Comparison of ENCODE assay signal across 7 cellular contexts in the genomic region with DNA sequence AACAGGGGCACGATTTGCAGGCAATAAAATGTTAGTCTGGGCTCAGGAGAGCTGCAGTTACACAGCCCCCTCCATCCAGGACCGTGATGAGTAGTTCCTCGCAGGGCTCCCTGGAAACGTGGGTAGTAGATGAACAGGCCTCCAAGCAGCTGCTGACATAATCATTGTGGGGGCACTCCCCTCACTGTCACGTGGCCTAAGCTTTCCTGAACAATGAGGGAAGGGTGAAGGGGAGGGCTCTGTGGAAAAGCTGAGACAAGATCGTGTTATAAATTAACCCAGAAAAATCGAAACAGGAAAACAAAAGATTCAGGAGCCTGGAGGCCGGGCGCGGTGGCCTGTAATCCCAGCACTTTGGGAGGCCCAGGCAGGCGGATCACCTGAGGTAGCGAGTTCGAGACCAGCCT. TPM values are rescaled to one million over a fixed set of nuclear protein-coding genes. Genes with fewer than 3 reads are reported as not detected.
DNase-seq lines count a peak whose midpoint lies in the region; ATAC-seq and TF ChIP-seq lines count a peak whose summit lies in the region.

No MANE protein-coding gene starts in this region.

- H3K4me3 ChIP-seq in GM23338 (peak overlapping the region; percentile 67), body of pancreas (no peak overlapping the region), iPS-18a (ENCODE audit: low read length) (peak overlapping the region; percentile 86)

- H3K9me2 ChIP-seq in GM23338 (ENCODE audit: insufficient read depth): no peaks in the 10 kb centered on the region

- peak; percentile 38 for DNase-seq in GM23338 (ENCODE audit: low spot score)
- peak; percentile 87 to 97 (median 90) for DNase-seq in body of pancreas
- peak; percentile 85 for DNase-seq in sciatic nerve (ENCODE audit: low spot score)

- peak overlapping the region; percentile 91 for H3K27ac Mint-ChIP-seq in GM23338

- no peaks in the 10 kb centered on the region for H3K9me3 ChIP-seq in body of pancreas
- H3K9me3 ChIP-seq in iPS-18a (ENCODE audit: control insufficient read depth, low read depth, low read length): no peaks in the 10 kb centered on the region

- no peak overlapping the region for H2AFZ ChIP-seq in GM23338

- peaks cover 38% of the 10 kb centered on the region; the same call in 1 of the 2 replicates for H3F3A ChIP-seq in GM23338 (replicated peaks; ENCODE audit: low read depth)

- ATAC-seq in GM23338: no peak
- peak; percentile 25 for ATAC-seq in body of pancreas
- peak; percentile 13 for ATAC-seq in sciatic nerve
- no peak for ATAC-seq in HG03095 (IDR thresholded peaks at IDR 0.05; ENCODE audit: unreplicated experiment)
- no peak for ATAC-seq in GM21528 (IDR thresholded peaks at IDR 0.05; ENCODE audit: low FRiP score, unreplicated experiment)

- TF ChIP-seq POLR2A in body of pancreas (IDR thresholded peaks at IDR 0.05): peak in 1 of 3 donors; percentile 29

- peak overlapping the region; percentile 100 for H3K4me2 ChIP-seq in GM23338

- intact Hi-C loops in body of pancreas (cut with DNase I) (no loop called here), sciatic nerve (cut with DNase I) (no loop called here)

- 4 to 8% methylated on average over 13 of the region's 13 CpGs for WGBS in body of pancreas, 2 donors

- H4K20me1 ChIP-seq in GM23338 (replicated peaks; ENCODE audit: insufficient read depth): no peaks in the 10 kb centered on the region; the same call in 1 of the 2 replicates

- H3K36me3 Mint-ChIP-seq in GM23338 (ENCODE audit: low read depth): peaks cover 13% of the 10 kb centered on the region

- peaks cover 6% of the 10 kb centered on the region; the same call in 1 of the 2 replicates for H3K79me2 ChIP-seq in GM23338 (replicated peaks; ENCODE audit: insufficient read depth)

- H3K4me1 Mint-ChIP-seq in GM23338: peaks cover 17% of the 10 kb centered on the region

- peaks cover 28% of the 10 kb centered on the region for H3K27me3 Mint-ChIP-seq in GM23338 (ENCODE audit: insufficient read depth, low read depth, poor library complexity)

- no peaks in the 10 kb centered on the region for H3K36me3 ChIP-seq in GM23338 (ENCODE audit: insufficient read depth)
- H3K36me3 ChIP-seq in body of pancreas (replicated peaks in 1 of 2; ENCODE audit: insufficient read depth in 1 of 2, low read depth in 2 of 2): peaks cover 12 to 14% of the 10 kb centered on the region in 2 donors
- H3K36me3 ChIP-seq in iPS-18a (ENCODE audit: control insufficient read depth, low read depth, low read length): peaks cover 11% of the 10 kb centered on the region

- H3K27ac ChIP-seq in GM23338 (ENCODE audit: low read depth): peak overlapping the region; percentile 80
- H3K27ac ChIP-seq in body of pancreas: peak overlapping the region; percentile 99 to 100 (median 100)
- H3K27ac ChIP-seq in iPS-18a (ENCODE audit: low read length): peak overlapping the region; percentile 75

- H3K9me3 Mint-ChIP-seq in GM23338: no peaks in the 10 kb centered on the region; the same call in 2 of the 3 replicates

- TF ChIP-seq CTCF in GM23338 (conservative IDR thresholded peaks at IDR 0.05; ENCODE audit: low read depth in 2 of 2): no peak
- TF ChIP-seq CTCF in body of pancreas (IDR thresholded peaks at IDR 0.05): peak in 1 of 7 experiments; percentile 9

- H3K4me3 Mint-ChIP-seq in GM23338: no peak overlapping the region; the same call in none of the 3 replicates

- H3K4me1 ChIP-seq in GM23338 (ENCODE audit: insufficient read depth) (peaks cover 30% of the 10 kb centered on the region), body of pancreas (peaks cover 63% of the 10 kb centered on the region), iPS-18a (ENCODE audit: control insufficient read depth, low read depth, low read length) (peaks cover 38% of the 10 kb centered on the region)

- H3K27me3 ChIP-seq in GM23338 (ENCODE audit: insufficient read depth) (no peaks in the 10 kb centered on the region), body of pancreas (no peaks in the 10 kb centered on the region), iPS-18a (ENCODE audit: control insufficient read depth, insufficient read depth, low read length) (no peaks in the 10 kb centered on the region)

- peak overlapping the region; percentile 70 for H3K9ac ChIP-seq in iPS-18a (ENCODE audit: low read length)

TF ChIP-seq in GM23338, 12 proteins besides CTCF, POLR2A, EP300 and RAD21 (continues in another document):
- no peak for TF ChIP-seq EZH2phosphoT487 (IDR thresholded peaks at IDR 0.05; ENCODE audit: unreplicated experiment)

TF ChIP-seq in PFSK-1, 5 proteins besides CTCF, POLR2A, EP300 and RAD21:
- TF ChIP-seq, protein P1, sequence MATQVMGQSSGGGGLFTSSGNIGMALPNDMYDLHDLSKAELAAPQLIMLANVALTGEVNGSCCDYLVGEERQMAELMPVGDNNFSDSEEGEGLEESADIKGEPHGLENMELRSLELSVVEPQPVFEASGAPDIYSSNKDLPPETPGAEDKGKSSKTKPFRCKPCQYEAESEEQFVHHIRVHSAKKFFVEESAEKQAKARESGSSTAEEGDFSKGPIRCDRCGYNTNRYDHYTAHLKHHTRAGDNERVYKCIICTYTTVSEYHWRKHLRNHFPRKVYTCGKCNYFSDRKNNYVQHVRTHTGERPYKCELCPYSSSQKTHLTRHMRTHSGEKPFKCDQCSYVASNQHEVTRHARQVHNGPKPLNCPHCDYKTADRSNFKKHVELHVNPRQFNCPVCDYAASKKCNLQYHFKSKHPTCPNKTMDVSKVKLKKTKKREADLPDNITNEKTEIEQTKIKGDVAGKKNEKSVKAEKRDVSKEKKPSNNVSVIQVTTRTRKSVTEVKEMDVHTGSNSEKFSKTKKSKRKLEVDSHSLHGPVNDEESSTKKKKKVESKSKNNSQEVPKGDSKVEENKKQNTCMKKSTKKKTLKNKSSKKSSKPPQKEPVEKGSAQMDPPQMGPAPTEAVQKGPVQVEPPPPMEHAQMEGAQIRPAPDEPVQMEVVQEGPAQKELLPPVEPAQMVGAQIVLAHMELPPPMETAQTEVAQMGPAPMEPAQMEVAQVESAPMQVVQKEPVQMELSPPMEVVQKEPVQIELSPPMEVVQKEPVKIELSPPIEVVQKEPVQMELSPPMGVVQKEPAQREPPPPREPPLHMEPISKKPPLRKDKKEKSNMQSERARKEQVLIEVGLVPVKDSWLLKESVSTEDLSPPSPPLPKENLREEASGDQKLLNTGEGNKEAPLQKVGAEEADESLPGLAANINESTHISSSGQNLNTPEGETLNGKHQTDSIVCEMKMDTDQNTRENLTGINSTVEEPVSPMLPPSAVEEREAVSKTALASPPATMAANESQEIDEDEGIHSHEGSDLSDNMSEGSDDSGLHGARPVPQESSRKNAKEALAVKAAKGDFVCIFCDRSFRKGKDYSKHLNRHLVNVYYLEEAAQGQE (IDR thresholded peaks at IDR 0.05; ENCODE audit: insufficient read depth in 1 of 2, low read depth in 2 of 2, low read length in 2 of 2): no peak
- peak; percentile 54; the same call in 1 of the 2 replicates for TF ChIP-seq TAF1 (IDR thresholded peaks at IDR 0.05; ENCODE audit: borderline replicate concordance, insufficient read depth, low read length)
- TF ChIP-seq SIN3A (IDR thresholded peaks at IDR 0.05; ENCODE audit: borderline replicate concordance, insufficient read depth, low read length): peak; percentile 58; the same call in 1 of the 2 replicates
- no peak for TF ChIP-seq FOXP2 (optimal IDR thresholded peaks at IDR 0.05; ENCODE audit: borderline replicate concordance, extremely low read depth, extremely low read length, insufficient read depth)
TF ChIP-seq in PFSK-1: peak in this region for 2.

RNA-seq across cellular contexts. Expression of a gene that starts 1.3 kb away (rescaled TPM):
- 36.1 and 40.5 TPM in 2 replicates for total RNA-seq in GM23338 (2014; rRNA removed; shearing (Covaris generic))
- polyA plus RNA-seq in GM23338 (2016; fragmentation: Nextera tagmentation; extraction: Ambion mirVana): 12.2 and 12.4 TPM in 2 replicates
- 90.4 TPM for polyA plus RNA-seq in PFSK-1 (2012; ENCODE audit: insufficient read length, low read depth)
- 10 to 100 TPM; 27.5 to 78.8 TPM for total RNA-seq in body of pancreas
- 182 TPM for total RNA-seq in sciatic nerve

RNA-seq across cellular contexts. Expression of a gene that starts 9.2 kb away (rescaled TPM):
- total RNA-seq in GM23338 (2014; rRNA removed; shearing (Covaris generic)): 6.9 and 9.8 TPM in 2 replicates
- polyA plus RNA-seq in GM23338 (2016; fragmentation: Nextera tagmentation; extraction: Ambion mirVana): 25.4 and 32.3 TPM in 2 replicates
- 31.6 TPM for polyA plus RNA-seq in PFSK-1 (2012; ENCODE audit: insufficient read length, low read depth)
- total RNA-seq in body of pancreas (10 to 100 TPM; 16.3 to 26.4 TPM), sciatic nerve (108 TPM)

RNA-seq across cellular contexts. Expression of a gene that starts 22.6 kb away (rescaled TPM):
- total RNA-seq in GM23338 (2014; rRNA removed; shearing (Covaris generic)): 11.0 and 20.4 TPM in 2 replicates
- 10.8 and 16.3 TPM in 2 replicates for polyA plus RNA-seq in GM23338 (2016; fragmentation: Nextera tagmentation; extraction: Ambion mirVana)
- polyA plus RNA-seq in PFSK-1 (2012; ENCODE audit: insufficient read length, low read depth): 8.8 TPM
- total RNA-seq in body of pancreas (10 to 100 TPM in 1 of 2 donors, 1 to 10 TPM in 1; 7.6 to 12.7 TPM), sciatic nerve (23.0 TPM)

RNA-seq across cellular contexts. Expression of a gene that starts 29.6 kb away (rescaled TPM):
- 0.14 TPM in 1 of 2 replicates, not detected in the other for total RNA-seq in GM23338 (2014; rRNA removed; shearing (Covaris generic))
- polyA plus RNA-seq in GM23338 (2016; fragmentation: Nextera tagmentation; extraction: Ambion mirVana): 0.24 TPM in 1 of 2 replicates, not detected in the other
- 26.6 TPM for polyA plus RNA-seq in PFSK-1 (2012; ENCODE audit: insufficient read length, low read depth)
- total RNA-seq in body of pancreas (not detected), sciatic nerve (1.1 TPM)

RNA-seq across cellular contexts. Expression of a gene that starts 35.2 kb away (rescaled TPM):
- total RNA-seq in GM23338 (2014; rRNA removed; shearing (Covaris generic)): 0.10 and 1.6 TPM in 2 replicates
- polyA plus RNA-seq in GM23338 (2016; fragmentation: Nextera tagmentation; extraction: Ambion mirVana): 0.27 TPM in 1 of 2 replicates, not detected in the other
- polyA plus RNA-seq in PFSK-1 (2012; ENCODE audit: insufficient read length, low read depth): 0.93 TPM
- not detected for total RNA-seq in body of pancreas
- not detected for total RNA-seq in sciatic nerve

Comparison
In these comparisons a context has a peak if more than half of its experiments do, and no peak if none do; other contexts are left out.
1. ATAC-seq: peak in body of pancreas (single experiment) and sciatic nerve (single experiment); none in GM23338 (single experiment), HG03095 (single experiment) and GM21528 (single experiment).
2. DNase-seq: peak in every context shown above with its lines; median percentile 90 in body of pancreas; 85 in sciatic nerve; 38 in GM23338.
3. H3K4me3 ChIP-seq: peak in GM23338 (single experiment) and iPS-18a (single experiment); none in body of pancreas (0 of 2).
4. Peak in every context shown above with its lines, with median percentiles within 50 percentile points of each other: H3K27ac ChIP-seq.